ENCODE assay signal across 20 cellular contexts in genomic region chr10:6135589-6136168, GRCh38. TPM values are rescaled to one million over a fixed set of nuclear protein-coding genes. Genes with fewer than 3 reads are reported as not detected.
DNase-seq lines count a peak whose midpoint lies in the region; ATAC-seq, FAIRE-seq and TF ChIP-seq lines count a peak whose summit lies in the region.
"Had no signal": no experiment of that assay in that cellular context is flagged by ENCODE, and none has a peak within 500 bp of the region (broad histone marks: within the 10 kb centered on the region; RNA-seq: fewer than 3 reads in every experiment).

No MANE protein-coding gene starts in this region.

- H3K27me3 ChIP-seq in HepG2 (ENCODE audit: control insufficient read depth in 1 of 2, insufficient read depth in 2 of 2, low read length in 2 of 2): peaks cover 9 to 74% of the 10 kb centered on the region in 2 experiments
- no peaks in the 10 kb centered on the region for H3K27me3 ChIP-seq in right lobe of liver
- no peaks in the 10 kb centered on the region for H3K27me3 ChIP-seq in SJSA1 (replicated peaks)
- no peaks in the 10 kb centered on the region for H3K27me3 ChIP-seq in effector memory CD4-positive, alpha-beta T cell (replicated peaks; ENCODE audit: control insufficient read depth, insufficient read depth, low read length, poor library complexity, severe bottlenecking)
- no peaks in the 10 kb centered on the region for H3K27me3 ChIP-seq in prostate gland (replicated peaks; ENCODE audit: insufficient read depth)

- CTCF ChIA-PET in HepG2 (lab: Yijun Ruan, JAX; ENCODE audit: low intra/inter-chr PET ratio, low total read pairs): no interaction called here

- H3K27me3 Mint-ChIP-seq in stimulated activated naive CD8-positive, alpha-beta T cell treated with anti-CD3 and anti-CD28 coated beads, Interleukin-15, amount 100 ng/mL, for 72 hours: peaks cover 28% of the 10 kb centered on the region

- H3K9me3 ChIP-seq in HepG2 (ENCODE audit: low read length) (no peaks in the 10 kb centered on the region), right lobe of liver (no peaks in the 10 kb centered on the region), SJSA1 (replicated peaks) (no peaks in the 10 kb centered on the region), prostate gland (no peaks in the 10 kb centered on the region)
- H3K9me3 ChIP-seq in effector memory CD4-positive, alpha-beta T cell (ENCODE audit: control insufficient read depth, low read length): no peaks in the 10 kb centered on the region
- H3K9me3 ChIP-seq: Caco-2, esophagus muscularis mucosa had no signal

- no peak for TF ChIP-seq EP300 in HepG2 (IDR thresholded peaks at IDR 0.05; ENCODE audit: low read depth in 2 of 2, low read length in 2 of 2)
- TF ChIP-seq EP300 in HepG2 (CRISPR knock-in tag; IDR thresholded peaks at IDR 0.05; ENCODE audit: borderline replicate concordance): no peak

- H3K4me1 ChIP-seq in HepG2 (ENCODE audit: insufficient read depth, low read length) (no peaks in the 10 kb centered on the region), right lobe of liver (no peaks in the 10 kb centered on the region), SJSA1 (replicated peaks) (peaks cover 21% of the 10 kb centered on the region), prostate gland (replicated peaks) (no peaks in the 10 kb centered on the region)
- H3K4me1 ChIP-seq in effector memory CD4-positive, alpha-beta T cell (ENCODE audit: control insufficient read depth, insufficient read depth, low read length, poor library complexity, severe bottlenecking): peaks cover 37% of the 10 kb centered on the region
- H3K4me1 ChIP-seq: Caco-2 had no signal

- POLR2A ChIA-PET in HepG2 (lab: Yijun Ruan, JAX): no interaction called here

- no peaks in the 10 kb centered on the region for H4K20me1 ChIP-seq in HepG2 (ENCODE audit: insufficient read depth, low read length)

- H3K4me2 ChIP-seq in HepG2 (ENCODE audit: low read depth, low read length): no peak overlapping the region
- H3K4me2 ChIP-seq: KMS-11 had no signal

- TF ChIP-seq RAD21 in HepG2 (CRISPR knock-in tag; IDR thresholded peaks at IDR 0.05): no peak

- DNase-seq in HepG2 (ENCODE audit: low spot score) (no peak), right lobe of liver (no peak), SJSA1 (ENCODE audit: low read depth in 1 of 2, low spot score in 2 of 2) (no peak), epidermal melanocyte (ENCODE audit: insufficient read length, low spot score) (no peak), prostate gland (ENCODE audit: low spot score) (no peak)
- DNase-seq in effector memory CD4-positive, alpha-beta T cell: no peak
- DNase-seq in stimulated activated naive CD8-positive, alpha-beta T cell treated with anti-CD3 and anti-CD28 coated beads, Interleukin-15, amount 100 ng/mL, for 72 hours: no peak
- DNase-seq: activated gamma-delta T cell treated with Interleukin-2 at 50 U/mL for 16 hours; Caco-2; effector CD4-positive, alpha-beta T cell; H9; NCI-H1694 treated with DMSO at 0.1 percent for 48 hours; Right ventricle myocardium superior had no signal

- no peak overlapping the region for H3K27ac ChIP-seq in HepG2 (ENCODE audit: extremely low read length, insufficient read depth, low read length)
- H3K27ac ChIP-seq in right lobe of liver: no peak overlapping the region
- peak overlapping the region; percentile 43 for H3K27ac ChIP-seq in SJSA1
- H3K27ac ChIP-seq in effector memory CD4-positive, alpha-beta T cell (ENCODE audit: insufficient read depth, low read length, poor library complexity, severe bottlenecking): peak overlapping the region; percentile 36
- H3K27ac ChIP-seq in prostate gland: no peak overlapping the region
- H3K27ac ChIP-seq: esophagus muscularis mucosa, KMS-11, VCaP had no signal

- H3K4me3 ChIP-seq in HepG2 (replicated peaks in 1 of 3; ENCODE audit: insufficient read depth in 1 of 3, low read depth in 2 of 3, low read length in 3 of 3) (no peak overlapping the region), right lobe of liver (no peak overlapping the region), SJSA1 (no peak overlapping the region), prostate gland (no peak overlapping the region)
- H3K4me3 ChIP-seq in effector memory CD4-positive, alpha-beta T cell (ENCODE audit: insufficient read depth, low read depth, low read length, poor library complexity, severe bottlenecking): no peak overlapping the region
- H3K4me3 ChIP-seq: esophagus muscularis mucosa, skin epidermis had no signal

- H3K9ac ChIP-seq in HepG2 (ENCODE audit: insufficient read depth, low read depth, low read length): no peak overlapping the region
- H3K9ac ChIP-seq: KMS-11 had no signal

- intact Hi-C loops in HepG2 (cut with micrococcal nuclease; ENCODE audit: unreplicated experiment) (no loop called here), right lobe of liver (cut with DNase I) (no loop called here), prostate gland (cut with DNase I) (no loop called here)

- BruUV-seq in HepG2 (replicated peaks; lab: Mats Ljungman, UMichigan): no TSS peak

- 31% methylated on average over 8 of the region's 8 CpGs for WGBS in HepG2 (ENCODE audit: low lambda C conversion rate)
- WGBS in right lobe of liver (ENCODE audit: insufficient coverage, low coverage, low lambda C conversion rate, missing lambda C conversion rate): 85% methylated on average over 8 of the region's 8 CpGs
- WGBS in prostate gland: 91% methylated on average over 8 of the region's 8 CpGs

- H3K36me3 ChIP-seq in HepG2 (replicated peaks in 1 of 2; ENCODE audit: control insufficient read depth in 1 of 2, insufficient read depth in 2 of 2, low read length in 2 of 2) (no peaks in the 10 kb centered on the region), right lobe of liver (no peaks in the 10 kb centered on the region), SJSA1 (no peaks in the 10 kb centered on the region), prostate gland (no peaks in the 10 kb centered on the region)
- H3K36me3 ChIP-seq in effector memory CD4-positive, alpha-beta T cell (ENCODE audit: control insufficient read depth, insufficient read depth, low read length): no peaks in the 10 kb centered on the region
- H3K36me3 ChIP-seq: esophagus muscularis mucosa had no signal

- TF ChIP-seq CTCF in HepG2 (CRISPR knock-in tag; IDR thresholded peaks at IDR 0.05) (no peak), right lobe of liver (IDR thresholded peaks at IDR 0.05) (no peak), prostate gland (IDR thresholded peaks at IDR 0.05) (no peak)

- TF ChIP-seq POLR2A in HepG2 (IDR thresholded peaks at IDR 0.05; ENCODE audit: insufficient read depth in 1 of 2, low read depth in 2 of 2, low read length in 2 of 2): no peak
- TF ChIP-seq POLR2A in right lobe of liver (IDR thresholded peaks at IDR 0.05): no peak
- no peak for TF ChIP-seq POLR2A in prostate gland (IDR thresholded peaks at IDR 0.05)

- peaks cover 74% of the 10 kb centered on the region for H3K4me1 Mint-ChIP-seq in stimulated activated naive CD8-positive, alpha-beta T cell treated with anti-CD3 and anti-CD28 coated beads, Interleukin-15, amount 100 ng/mL, for 72 hours
- H3K4me1 Mint-ChIP-seq: mesothelial cell of epicardium had no signal

- in situ Hi-C loops in HepG2 (cut with HindIII; ENCODE audit: extremely low pct_ligation_motif_present, low pct_unique_long_range_greater_than_20kb): no loop called here

- peak overlapping the region; percentile 62 to 80 for H3K4me3 Mint-ChIP-seq in stimulated activated naive CD8-positive, alpha-beta T cell treated with anti-CD3 and anti-CD28 coated beads, Interleukin-15, amount 100 ng/mL, for 72 hours
- H3K4me3 Mint-ChIP-seq: H9, mesothelial cell of epicardium, nephron, type B pancreatic cell had no signal

- ATAC-seq in HepG2 (no peak), right lobe of liver (no peak)
- ATAC-seq in stimulated activated naive CD8-positive, alpha-beta T cell treated with anti-CD3 and anti-CD28 coated beads, Interleukin-15, amount 100 ng/mL, for 72 hours: no peak

- no peaks in the 10 kb centered on the region for H3K9me3 Mint-ChIP-seq in stimulated activated naive CD8-positive, alpha-beta T cell treated with anti-CD3 and anti-CD28 coated beads, Interleukin-15, amount 100 ng/mL, for 72 hours
- H3K9me3 Mint-ChIP-seq: H9, mesothelial cell of epicardium, nephron, type B pancreatic cell had no signal

- peak overlapping the region in 1 of 2 donors; percentile 71 for H3K27ac Mint-ChIP-seq in stimulated activated naive CD8-positive, alpha-beta T cell treated with anti-CD3 and anti-CD28 coated beads, Interleukin-15, amount 100 ng/mL, for 72 hours
- H3K27ac Mint-ChIP-seq: H9, mesothelial cell of epicardium, nephron, type B pancreatic cell had no signal

- no peak overlapping the region for H2AFZ ChIP-seq in HepG2 (ENCODE audit: low read length)

- no peaks in the 10 kb centered on the region for H3K79me2 ChIP-seq in HepG2 (ENCODE audit: insufficient read depth, low read length)

- FAIRE-seq in HepG2 (lab: Jason Lieb, UNC): no peak

TF ChIP-seq in HepG2, 621 proteins besides CTCF, POLR2A, EP300 and RAD21:
- TF ChIP-seq ZNF629 (CRISPR knock-in tag; conservative IDR thresholded peaks at IDR 0.05) (peak; percentile 69), ZBTB7B (CRISPR knock-in tag; IDR thresholded peaks at IDR 0.05) (no peak)

RNA-seq across cellular contexts. Expression of gene RBM17, which starts 46.8 kb away (rescaled TPM):
- total RNA-seq in HepG2 (2016; rRNA removed; fragmentation: Illumina TruSeq; extraction: Trizol) (63.3 and 77.5 TPM in 2 replicates), right lobe of liver (10 to 100 TPM; 11.9 to 40.6 (median 28.1) TPM), prostate gland (10 to 100 TPM; 40.5 to 59.2 TPM)
- 28.7 and 33.2 TPM in 2 replicates for total RNA-seq in HepG2 (2016; cell fraction: cytosol; rRNA removed; fragmentation: Illumina TruSeq; extraction: Trizol; ENCODE audit: low read depth)
- 57.4 and 73.5 TPM in 2 replicates for total RNA-seq in HepG2 (2016; cell fraction: insoluble cytoplasmic fraction; rRNA removed; fragmentation: Illumina TruSeq; extraction: Trizol)
- 62.2 and 67.8 TPM in 2 replicates for total RNA-seq in HepG2 (2016; cell fraction: membrane; rRNA removed; fragmentation: Illumina TruSeq; extraction: Trizol)
- 64.2 and 72.7 TPM in 2 replicates for total RNA-seq in HepG2 (2016; cell fraction: nucleus; rRNA removed; fragmentation: Illumina TruSeq; extraction: Trizol)
- 26.6 and 30.7 TPM in 2 replicates for polyA plus RNA-seq in HepG2 (2011; rRNA removed)
- polyA plus RNA-seq in HepG2 (2011; cell fraction: cytosol; rRNA removed): 13.0 and 14.3 TPM in 2 replicates
- 71.7 and 86.3 TPM in 2 replicates for polyA plus RNA-seq in HepG2 (2011; cell fraction: nucleus; rRNA removed)
- polyA plus RNA-seq in HepG2 (2012): 46.3 and 82.5 TPM in 2 replicates
- 55.3 and 78.7 TPM in 2 replicates for polyA plus RNA-seq in HepG2 (2016; cell fraction: cytosol; fragmentation: Illumina TruSeq; extraction: Trizol; ENCODE audit: low read depth)
- 145 and 152 TPM in 2 replicates for polyA plus RNA-seq in HepG2 (2016; cell fraction: insoluble cytoplasmic fraction; fragmentation: Illumina TruSeq; extraction: Trizol; ENCODE audit: low read depth)
- polyA plus RNA-seq in HepG2 (2016; cell fraction: membrane; fragmentation: Illumina TruSeq; extraction: Trizol; ENCODE audit: low read depth): 95.4 and 110 TPM in 2 replicates
- polyA plus RNA-seq in HepG2 (2016; cell fraction: nucleus; fragmentation: Illumina TruSeq; extraction: Trizol; ENCODE audit: insufficient read depth, low read depth): 232 and 242 TPM in 2 replicates
- polyA minus RNA-seq in HepG2 (2011; rRNA and poly(A)+ RNA removed; ENCODE audit: low replicate concordance): 15.7 and 19.9 TPM in 2 replicates
- polyA minus RNA-seq in HepG2 (2011; cell fraction: cytosol; rRNA and poly(A)+ RNA removed): 7.2 and 7.9 TPM in 2 replicates
- polyA minus RNA-seq in HepG2 (2011; cell fraction: nucleus; rRNA and poly(A)+ RNA removed): 48.2 and 50.1 TPM in 2 replicates
- total RNA-seq in SJSA1 (2014; rRNA removed; shearing (Covaris generic)): 39.7 and 54.1 TPM in 2 replicates

Comparison
In these comparisons a context has a peak if more than half of its experiments do, and no peak if none do; other contexts are left out.
1. H3K27ac ChIP-seq: peak in SJSA1 (single experiment) and effector memory CD4-positive, alpha-beta T cell (single experiment); none in HepG2 (single experiment), right lobe of liver (0 of 3) and prostate gland (0 of 2).